Comparison of ENCODE assay signal across 9 cellular contexts in genomic region chr1:173863224-173864151, GRCh38. TPM values are rescaled to one million over a fixed set of nuclear protein-coding genes. Genes with fewer than 3 reads are reported as not detected.
A peak's percentile ranks its signal among the peaks of the same experiment; 100 is the strongest.
DNase-seq lines count a peak whose midpoint lies in the region; ATAC-seq and TF ChIP-seq lines count a peak whose summit lies in the region.
"Had no signal": no experiment of that assay in that cellular context is flagged by ENCODE, and none has a peak within 500 bp of the region (broad histone marks: within the 10 kb centered on the region; RNA-seq: fewer than 3 reads in every experiment).

No MANE protein-coding gene starts in this region.

- TF ChIP-seq RAD21 in Ishikawa (IDR thresholded peaks at IDR 0.05; ENCODE audit: low read depth), result no peak

- POLR2A ChIA-PET in activated CD4-positive, alpha-beta T cell treated with anti-CD3 and anti-CD28 coated beads for 36 hours (lab: Charles Lee), result interaction anchor here (0.6 to 1.1 kb wide), 4 partner anchors 12 to 159 kb away, joined by 3 to 4 read pairs (median 3); partner anchors contain the start of gene RC3H1

- DNase-seq in activated CD4-positive, alpha-beta T cell treated with anti-CD3 and anti-CD28 coated beads for 36 hours, result no peak
- no peak for DNase-seq in activated CD4-positive, alpha-beta T cell treated with anti-CD3 and anti-CD28 coated beads, Interleukin-2, amount 50 U/mL, for 1 hour
- DNase-seq in neural crest cell (ENCODE audit: low read depth, low spot score), result no peak
- DNase-seq in prostate gland (ENCODE audit: low spot score), result no peak
- no peak for DNase-seq in DMS79 treated with DMSO at 0.1 percent for 48 hours (lab: John Stamatoyannopoulos, UW)
- DNase-seq: central memory CD4-positive, alpha-beta T cell had no signal

- H3K9me3 ChIP-seq in prostate gland, result no peaks in the 10 kb centered on the region

- CTCF ChIA-PET in activated CD4-positive, alpha-beta T cell treated with anti-CD3 and anti-CD28 coated beads for 36 hours (lab: Charles Lee), result interaction anchor here (0.6 to 0.9 kb wide), 3 partner anchors 18 to 1043 kb away, joined by 3 to 4 read pairs (median 4); no protein-coding TSS in a partner anchor

- peak overlapping the region; percentile 97 for H3K27ac Mint-ChIP-seq in activated CD4-positive, alpha-beta T cell treated with anti-CD3 and anti-CD28 coated beads for 36 hours
- H3K27ac Mint-ChIP-seq in activated naive CD8-positive, alpha-beta T cell, result peak overlapping the region; percentile 100
- no peak overlapping the region for H3K27ac Mint-ChIP-seq in neural crest cell (ENCODE audit: unreplicated experiment)

- intact Hi-C loops in activated CD4-positive, alpha-beta T cell treated with anti-CD3 and anti-CD28 coated beads for 36 hours (cut with DNase I, micrococcal nuclease), result loop anchor here in 1 of 2 experiments (10.0 kb wide), 2 partner anchors 1161 to 1331 kb away; partner anchors contain the start of genes KIAA0040 and MRPS14
- intact Hi-C loops in prostate gland (cut with DNase I), result no loop called here

- no peak for TF ChIP-seq EP300 in Ishikawa (IDR thresholded peaks at IDR 0.05; ENCODE audit: borderline replicate concordance)

- peaks cover 26% of the 10 kb centered on the region for H3K4me1 Mint-ChIP-seq in activated CD4-positive, alpha-beta T cell treated with anti-CD3 and anti-CD28 coated beads for 36 hours
- peaks cover 33% of the 10 kb centered on the region for H3K4me1 Mint-ChIP-seq in activated naive CD8-positive, alpha-beta T cell (ENCODE audit: low read depth)
- peaks cover 44% of the 10 kb centered on the region for H3K4me1 Mint-ChIP-seq in neural crest cell

- no peak overlapping the region for H3K27ac ChIP-seq in prostate gland

- H3K4me3 Mint-ChIP-seq in activated CD4-positive, alpha-beta T cell treated with anti-CD3 and anti-CD28 coated beads for 36 hours, result peak overlapping the region; percentile 91
- H3K4me3 Mint-ChIP-seq in activated naive CD8-positive, alpha-beta T cell, result peak overlapping the region; percentile 99
- H3K4me3 Mint-ChIP-seq in neural crest cell, result peak overlapping the region; percentile 100

- peaks cover 63% of the 10 kb centered on the region for H3K36me3 Mint-ChIP-seq in activated CD4-positive, alpha-beta T cell treated with anti-CD3 and anti-CD28 coated beads for 36 hours (ENCODE audit: low read depth)
- peaks cover 27% of the 10 kb centered on the region for H3K36me3 Mint-ChIP-seq in activated naive CD8-positive, alpha-beta T cell
- peaks cover 53% of the 10 kb centered on the region for H3K36me3 Mint-ChIP-seq in neural crest cell (ENCODE audit: low read depth)

- peaks cover 7% of the 10 kb centered on the region for H3K4me1 ChIP-seq in prostate gland (replicated peaks)

- no peaks in the 10 kb centered on the region for H3K9me3 Mint-ChIP-seq in activated CD4-positive, alpha-beta T cell treated with anti-CD3 and anti-CD28 coated beads for 36 hours (ENCODE audit: low read depth)
- H3K9me3 Mint-ChIP-seq in activated naive CD8-positive, alpha-beta T cell (ENCODE audit: low read depth), result no peaks in the 10 kb centered on the region
- no peaks in the 10 kb centered on the region for H3K9me3 Mint-ChIP-seq in neural crest cell

- TF ChIP-seq POLR2A in prostate gland (IDR thresholded peaks at IDR 0.05), result no peak

- no peaks in the 10 kb centered on the region for H3K27me3 ChIP-seq in prostate gland (replicated peaks; ENCODE audit: insufficient read depth)

- TF ChIP-seq CTCF in neural crest cell (conservative IDR thresholded peaks at IDR 0.05) (no peak), prostate gland (IDR thresholded peaks at IDR 0.05) (no peak)

- no peaks in the 10 kb centered on the region for H3K27me3 Mint-ChIP-seq in activated CD4-positive, alpha-beta T cell treated with anti-CD3 and anti-CD28 coated beads for 36 hours
- H3K27me3 Mint-ChIP-seq in activated naive CD8-positive, alpha-beta T cell, result no peaks in the 10 kb centered on the region
- peaks cover 8% of the 10 kb centered on the region for H3K27me3 Mint-ChIP-seq in neural crest cell (ENCODE audit: low read depth)

- no peaks in the 10 kb centered on the region for H3K36me3 ChIP-seq in prostate gland

- no peak overlapping the region for H3K4me3 ChIP-seq in prostate gland

- no peak for ATAC-seq in activated CD4-positive, alpha-beta T cell treated with anti-CD3 and anti-CD28 coated beads for 36 hours
- ATAC-seq in GM18867 (IDR thresholded peaks at IDR 0.05; ENCODE audit: unreplicated experiment), result no peak

TF ChIP-seq in Ishikawa, 13 proteins besides CTCF, POLR2A, EP300 and RAD21:
- TF ChIP-seq NFIC (IDR thresholded peaks at IDR 0.05), result 0 out of 2 replicates have a peak, but pooled peaks have one; percentile 7
- TF ChIP-seq FOXM1 (IDR thresholded peaks at IDR 0.05; ENCODE audit: borderline replicate concordance, low read depth), result no peak
- TF ChIP-seq TCF12 (IDR thresholded peaks at IDR 0.05; ENCODE audit: low read depth), result no peak
- TF ChIP-seq YY1 (IDR thresholded peaks at IDR 0.05; ENCODE audit: low read depth), result no peak
- no peak for TF ChIP-seq EGR1 (IDR thresholded peaks at IDR 0.05)
- TF ChIP-seq CREB1 (IDR thresholded peaks at IDR 0.05; ENCODE audit: low read depth), result no peak
- no peak for TF ChIP-seq TEAD4 (IDR thresholded peaks at IDR 0.05)
- no peak for TF ChIP-seq USF1 (IDR thresholded peaks at IDR 0.05)
- TF ChIP-seq REST (IDR thresholded peaks at IDR 0.05; ENCODE audit: low read depth), result peak; percentile 8; the same call in 1 of the 2 replicates
- TF ChIP-seq TAF1 (IDR thresholded peaks at IDR 0.05; ENCODE audit: low read depth), result no peak

RNA-seq across cellular contexts. Expression of gene GAS5, which starts 4.3 kb away (rescaled TPM):
- 1,000 to 10,000 TPM in 1 of 2 experiments, 100 to 1,000 TPM in 1; 878 to 1,203 TPM for total RNA-seq in activated CD4-positive, alpha-beta T cell treated with anti-CD3 and anti-CD28 coated beads for 36 hours
- total RNA-seq in neural crest cell (479 and 498 TPM in 2 replicates), prostate gland (100 to 1,000 TPM; 162 to 223 TPM)

RNA-seq across cellular contexts. Expression of gene ZBTB37, which starts 4.7 kb away (rescaled TPM):
- 1 to 10 TPM; 7.7 to 7.9 TPM for total RNA-seq in activated CD4-positive, alpha-beta T cell treated with anti-CD3 and anti-CD28 coated beads for 36 hours
- total RNA-seq in neural crest cell (15.7 and 18.3 TPM in 2 replicates), prostate gland (10 to 100 TPM in 1 of 2 donors, 1 to 10 TPM in 1; 6.6 to 14.7 TPM)

RNA-seq across cellular contexts. Expression of gene CENPL, which starts 38.8 kb away (rescaled TPM):
- total RNA-seq in activated CD4-positive, alpha-beta T cell treated with anti-CD3 and anti-CD28 coated beads for 36 hours, result 10 to 100 TPM; 26.1 to 27.2 TPM
- total RNA-seq in neural crest cell, result 24.3 and 24.8 TPM in 2 replicates
- 1 to 10 TPM; 5.7 to 9.4 TPM for total RNA-seq in prostate gland

RNA-seq across cellular contexts. Expression of gene DARS2, which starts 39.0 kb away (rescaled TPM):
- total RNA-seq in activated CD4-positive, alpha-beta T cell treated with anti-CD3 and anti-CD28 coated beads for 36 hours, result 10 to 100 TPM; 57.2 to 62.0 TPM
- total RNA-seq in neural crest cell (33.8 and 34.0 TPM in 2 replicates), prostate gland (10 to 100 TPM; 11.3 to 18.1 TPM)

RNA-seq across cellular contexts. Expression of gene SERPINC1, which starts 53.6 kb away (rescaled TPM):
- total RNA-seq in activated CD4-positive, alpha-beta T cell treated with anti-CD3 and anti-CD28 coated beads for 36 hours, result under 1 TPM in 1 of 2 experiments, not detected in 1; 0.25 TPM
- total RNA-seq in neural crest cell (0.18 TPM in 1 of 2 replicates, not detected in the other), prostate gland (not detected)
